Comparison of ENCODE assay signal across 16 cellular contexts in the genomic region with DNA sequence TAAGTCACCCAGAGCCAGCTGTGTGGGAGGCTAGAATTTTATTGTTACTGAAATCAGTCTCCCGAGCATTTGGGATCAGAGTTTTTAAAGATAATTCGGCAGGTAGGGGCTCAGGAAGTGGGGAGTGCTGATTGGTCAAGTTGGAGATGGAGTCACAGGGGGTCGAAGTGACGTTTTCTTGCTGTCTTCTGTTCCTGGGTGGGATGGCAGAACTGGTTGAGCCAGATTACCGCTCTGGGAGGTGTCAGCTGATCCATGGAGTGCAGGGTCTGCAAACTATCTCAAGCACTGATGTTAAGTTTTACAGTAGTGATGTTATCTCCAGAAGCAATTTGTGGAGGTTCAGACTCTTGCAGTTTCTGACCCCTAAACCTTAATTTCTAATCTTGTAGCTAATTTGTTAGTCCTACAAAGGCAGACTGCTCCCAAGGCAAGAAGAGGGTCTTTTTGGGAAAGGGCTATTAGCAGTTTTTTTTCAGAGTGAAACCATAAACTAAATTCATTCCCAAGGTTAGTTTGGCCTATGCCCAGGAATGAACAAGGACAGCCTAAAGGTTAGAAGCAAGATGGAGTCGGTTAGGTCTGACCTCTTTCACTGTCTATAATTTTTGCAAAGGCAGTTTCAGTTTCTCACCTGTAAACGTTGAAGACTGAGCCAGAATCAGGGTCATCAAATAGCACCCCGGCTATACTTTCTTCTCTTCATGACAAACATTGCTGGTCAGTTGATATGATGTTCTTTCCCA. TPM values are rescaled to one million over a fixed set of nuclear protein-coding genes. Genes with fewer than 3 reads are reported as not detected.
DNase-seq lines count a peak whose midpoint lies in the region; ATAC-seq, FAIRE-seq and TF ChIP-seq lines count a peak whose summit lies in the region.
"Had no signal": no experiment of that assay in that cellular context is flagged by ENCODE, and none has a peak within 500 bp of the region (broad histone marks: within the 10 kb centered on the region; RNA-seq: fewer than 3 reads in every experiment).

No MANE protein-coding gene starts in this region.

- no peak overlapping the region for H2AK5ac ChIP-seq in mesenchymal stem cell (ENCODE audit: low read length, severe bottlenecking)

- no peak overlapping the region for H2BK5ac ChIP-seq in mesenchymal stem cell (ENCODE audit: low read depth, low read length, poor library complexity, severe bottlenecking)

- TF ChIP-seq POLR2A in K562 (conservative IDR thresholded peaks at IDR 0.05), result no peak

- no peak overlapping the region for H3K4ac ChIP-seq in mesenchymal stem cell (ENCODE audit: low read depth in 1 of 2, low read length in 2 of 2)

- H4K20me1 ChIP-seq in K562 (replicated peaks; ENCODE audit: control insufficient read depth, insufficient read depth, low read length), result no peaks in the 10 kb centered on the region

- H3K4me3 Mint-ChIP-seq in T-helper 2 cell treated with Interferon-gamma antibody and Interleukin-4, amounts not matched to agents 5 μg/mL and 100 μg/mL, for 36 hours, result peak overlapping the region; percentile 24
- peak overlapping the region; percentile 66 for H3K4me3 Mint-ChIP-seq in type B pancreatic cell

- in situ Hi-C loops in K562 (cut with MboI), result no loop called here

- no peak overlapping the region for H3K4me2 ChIP-seq in K562 (ENCODE audit: insufficient read depth, low read length)
- H3K4me2 ChIP-seq in mesenchymal stem cell (ENCODE audit: low read length, poor library complexity, severe bottlenecking), result no peak overlapping the region

- no peak for ATAC-seq in K562
- ATAC-seq in HG03378 (IDR thresholded peaks at IDR 0.05; ENCODE audit: unreplicated experiment), result no peak

- no peak overlapping the region for H2BK15ac ChIP-seq in mesenchymal stem cell (ENCODE audit: low read depth, poor library complexity, severe bottlenecking)

- no peak for TF ChIP-seq EP300 in K562 (IDR thresholded peaks at IDR 0.05; ENCODE audit: low read length)

- no peak for DNase-seq in T-helper 2 cell treated with Interferon-gamma antibody and Interleukin-4, amounts not matched to agents 5 μg/mL and 100 μg/mL, for 36 hours (ENCODE audit: low spot score)
- DNase-seq in T-helper 2 cell, result no peak
- DNase-seq in K562 (ENCODE audit: extremely low read depth in 1 of 4, low spot score in 3 of 4), result no peak
- no peak for DNase-seq in mesenchymal stem cell
- DNase-seq in type B pancreatic cell (ENCODE audit: extremely low spot score, unreplicated experiment), result no peak
- no peak for DNase-seq in central memory CD4-positive, alpha-beta T cell
- no peak for DNase-seq in kidney tubule cell (ENCODE audit: low spot score)
- DNase-seq: ACHN; activated CD4-positive, alpha-beta T cell treated with anti-CD3 and anti-CD28 coated beads, Interleukin-2, amount 10 ng/mL, durations not matched to agents 24 days and 14 days; brain microvascular endothelial cell; Karpas-422; NCI-H1930; NK-92 treated with Interleukin-12 subunit alpha and Interleukin-12 subunit beta, amount 100 ng/mL, for 24 hours; upper lobe of left lung had no signal

- peak overlapping the region; percentile 63 for H3K27ac Mint-ChIP-seq in T-helper 2 cell treated with Interferon-gamma antibody and Interleukin-4, amounts not matched to agents 5 μg/mL and 100 μg/mL, for 36 hours
- peak overlapping the region; percentile 89 for H3K27ac Mint-ChIP-seq in type B pancreatic cell
- H3K27ac Mint-ChIP-seq: activated CD4-positive, alpha-beta T cell treated with anti-CD3 and anti-CD28 coated beads, Interleukin-2, amount 10 ng/mL, durations not matched to agents 24 days and 14 days had no signal

- no peak for TF ChIP-seq RAD21 in K562 (CRISPR knock-in tag; conservative IDR thresholded peaks at IDR 0.05 in 1 of 2, IDR thresholded peaks at IDR 0.05 in 1 of 2)

- H3K9ac ChIP-seq in K562 (ENCODE audit: insufficient read depth in 1 of 2, low read depth in 2 of 2, low read length in 2 of 2) (peak overlapping the region in 1 of 2 experiments; percentile 39; a peak in 1 of 4 replicates), mesenchymal stem cell (ENCODE audit: low read length) (peak overlapping the region; percentile 44)

- H2BK120ac ChIP-seq in mesenchymal stem cell (ENCODE audit: low read depth, low read length), result no peak overlapping the region

- H3K27ac ChIP-seq in K562 (ENCODE audit: extremely low read depth, low read depth, low read length), result no peak overlapping the region
- no peak overlapping the region for H3K27ac ChIP-seq in mesenchymal stem cell (ENCODE audit: low read length, poor library complexity, severe bottlenecking)
- H3K27ac ChIP-seq: brain microvascular endothelial cell, upper lobe of left lung had no signal

- H3K18ac ChIP-seq in mesenchymal stem cell (ENCODE audit: low read depth in 1 of 2, low read length in 2 of 2), result peak overlapping the region in 1 of 2 experiments; percentile 5

- H3K4me1 ChIP-seq in K562 (replicated peaks in 1 of 2; ENCODE audit: control insufficient read depth in 2 of 2, insufficient read depth in 2 of 2, low read length in 2 of 2) (peaks cover 17 to 37% of the 10 kb centered on the region in 2 experiments; a peak in 4 of 5 replicates), mesenchymal stem cell (ENCODE audit: control insufficient read depth, insufficient read depth, low read depth, low read length) (peaks cover 34% of the 10 kb centered on the region)

- H3K27me3 Mint-ChIP-seq in T-helper 2 cell treated with Interferon-gamma antibody and Interleukin-4, amounts not matched to agents 5 μg/mL and 100 μg/mL, for 36 hours (ENCODE audit: low read depth), result no peaks in the 10 kb centered on the region
- H3K27me3 Mint-ChIP-seq in type B pancreatic cell, result no peaks in the 10 kb centered on the region
- H3K27me3 Mint-ChIP-seq: activated CD4-positive, alpha-beta T cell treated with anti-CD3 and anti-CD28 coated beads, Interleukin-2, amount 10 ng/mL, durations not matched to agents 24 days and 14 days had no signal

- H3K4me3 ChIP-seq in K562 (no peak overlapping the region), mesenchymal stem cell (ENCODE audit: insufficient read depth in 1 of 2, low read depth in 1 of 2, low read length in 2 of 2) (no peak overlapping the region)
- H3K4me3 ChIP-seq: upper lobe of left lung had no signal

- H3K36me3 ChIP-seq in K562 (ENCODE audit: control insufficient read depth, insufficient read depth, low read length), result no peaks in the 10 kb centered on the region
- H3K36me3 ChIP-seq in mesenchymal stem cell (ENCODE audit: control insufficient read depth in 1 of 2, insufficient read depth in 2 of 2, low read depth in 1 of 2, low read length in 2 of 2), result peaks cover 0 to 4% of the 10 kb centered on the region in 2 experiments
- H3K36me3 ChIP-seq: upper lobe of left lung had no signal

- BruUV-seq in K562 (replicated peaks; lab: Mats Ljungman, UMichigan), result no TSS peak

- H3K9me3 ChIP-seq in K562 (replicated peaks; ENCODE audit: control insufficient read depth, insufficient read depth, low read depth, low read length), result no peaks in the 10 kb centered on the region
- H3K9me3 ChIP-seq in mesenchymal stem cell (ENCODE audit: control insufficient read depth, low read length), result no peaks in the 10 kb centered on the region
- H3K9me3 ChIP-seq: upper lobe of left lung had no signal

- H3K9me3 Mint-ChIP-seq in T-helper 2 cell treated with Interferon-gamma antibody and Interleukin-4, amounts not matched to agents 5 μg/mL and 100 μg/mL, for 36 hours, result no peaks in the 10 kb centered on the region
- H3K9me3 Mint-ChIP-seq in type B pancreatic cell, result no peaks in the 10 kb centered on the region
- H3K9me3 Mint-ChIP-seq: activated CD4-positive, alpha-beta T cell treated with anti-CD3 and anti-CD28 coated beads, Interleukin-2, amount 10 ng/mL, durations not matched to agents 24 days and 14 days; activated T-helper 2 cell treated with anti-CD3 and anti-CD28 coated beads, Interferon-gamma antibody, Interleukin-2, Interleukin-4, amounts not matched to agents 10 μg/mL and 5 μg/mL and 100 μg/mL, durations not matched to agents 14 hours and 24 hours and 36 hours had no signal

- intact Hi-C loops in K562 (cut with micrococcal nuclease), result no loop called here

- peaks cover 58% of the 10 kb centered on the region for H3K4me1 Mint-ChIP-seq in T-helper 2 cell treated with Interferon-gamma antibody and Interleukin-4, amounts not matched to agents 5 μg/mL and 100 μg/mL, for 36 hours (ENCODE audit: low read depth)
- peaks cover 63% of the 10 kb centered on the region for H3K4me1 Mint-ChIP-seq in type B pancreatic cell (ENCODE audit: unreplicated experiment)

- H4K91ac ChIP-seq in mesenchymal stem cell (ENCODE audit: low read length), result no peak overlapping the region

- WGBS in K562 (ENCODE audit: insufficient coverage, low coverage, missing lambda C conversion rate), result 29% methylated on average over 8 of the region's 8 CpGs
- 72% methylated on average over 8 of the region's 8 CpGs for WGBS in mesenchymal stem cell

- no peak overlapping the region for H3K23ac ChIP-seq in mesenchymal stem cell (ENCODE audit: low read length in 2 of 2)

- no peak for TF ChIP-seq CTCF in K562 (IDR thresholded peaks at IDR 0.05 in 2 of 3, conservative IDR thresholded peaks at IDR 0.05 in 1 of 3; ENCODE audit: insufficient read depth in 2 of 3, low read depth in 1 of 3, low read length in 3 of 3)
- no peak for TF ChIP-seq CTCF in type B pancreatic cell (conservative IDR thresholded peaks at IDR 0.05)

- H2AFZ ChIP-seq in K562 (ENCODE audit: low read depth, low read length) (no peak overlapping the region), mesenchymal stem cell (ENCODE audit: low read depth, low read length) (no peak overlapping the region)

- FAIRE-seq in K562 (lab: Jason Lieb, UNC), result peak; percentile 40

- no peak overlapping the region for H3K14ac ChIP-seq in mesenchymal stem cell (ENCODE audit: low read length in 2 of 2)

- H2BK12ac ChIP-seq in mesenchymal stem cell (ENCODE audit: low read length in 2 of 2), result no peak overlapping the region

- POLR2A ChIA-PET in K562 (lab: Yijun Ruan, JAX), result interaction anchor here (1.1 to 1.7 kb wide), 3 partner anchors 8 to 17 kb away, joined by 3 to 4 read pairs (median 3); no protein-coding TSS in a partner anchor

- H3K79me2 ChIP-seq in K562 (ENCODE audit: control insufficient read depth, insufficient read depth, low read length), result peaks cover 34% of the 10 kb centered on the region

- H3K36me3 Mint-ChIP-seq in T-helper 2 cell treated with Interferon-gamma antibody and Interleukin-4, amounts not matched to agents 5 μg/mL and 100 μg/mL, for 36 hours (ENCODE audit: low read depth), result peaks cover 7% of the 10 kb centered on the region
- H3K36me3 Mint-ChIP-seq in type B pancreatic cell, result peaks cover 13% of the 10 kb centered on the region

- CTCF ChIA-PET in K562 (lab: Yijun Ruan, JAX; ENCODE audit: low intra/inter-chr PET ratio), result no interaction called here

- H3K9me1 ChIP-seq in K562 (ENCODE audit: control insufficient read depth, insufficient read depth, low read length), result no peaks in the 10 kb centered on the region

- H4K8ac ChIP-seq in mesenchymal stem cell (ENCODE audit: low read length), result no peak overlapping the region

- H3K27me3 ChIP-seq in K562 (ENCODE audit: control insufficient read depth in 2 of 2, insufficient read depth in 2 of 2, low read length in 2 of 2) (no peaks in the 10 kb centered on the region), mesenchymal stem cell (ENCODE audit: control insufficient read depth in 1 of 2, insufficient read depth in 1 of 2, low read length in 2 of 2) (no peaks in the 10 kb centered on the region)
- H3K27me3 ChIP-seq: brain microvascular endothelial cell, upper lobe of left lung had no signal

- H3K79me1 ChIP-seq in mesenchymal stem cell (replicated peaks; ENCODE audit: low read length, poor library complexity, severe bottlenecking), result peaks cover 18% of the 10 kb centered on the region

RNA-seq across cellular contexts. Expression of a gene that starts 28.2 kb away (rescaled TPM):
- 104 and 176 TPM in 2 replicates for total RNA-seq in K562 (2011; cell fraction: chromatin; rRNA removed; ENCODE audit: low replicate concordance)
- 86.7 and 89.5 TPM in 2 replicates for total RNA-seq in K562 (2011; cell fraction: nucleolus; rRNA removed)
- total RNA-seq in K562 (2011; cell fraction: nucleoplasm; rRNA removed), result 74.4 and 75.0 TPM in 2 replicates
- total RNA-seq in K562 (2014; rRNA removed), result 27.6 and 37.5 TPM in 2 replicates
- 22.5 and 25.6 TPM in 2 replicates for total RNA-seq in K562 (2014; rRNA removed; fragmentation: Illumina TruSeq; extraction: Trizol)
- 27.4 and 27.9 TPM in 2 replicates for total RNA-seq in K562 (2015; rRNA removed; fragmentation: Illumina TruSeq; extraction: Trizol)
- 43.3 and 48.1 TPM in 2 replicates for total RNA-seq in K562 (2021)
- 20.3 and 27.7 TPM in 2 replicates for polyA plus RNA-seq in K562 (2011; rRNA removed)
- polyA plus RNA-seq in K562 (2011; cell fraction: cytosol; rRNA removed), result 18.4 and 30.1 TPM in 2 replicates
- 111 and 183 TPM in 2 replicates for polyA plus RNA-seq in K562 (2011; cell fraction: nucleus; rRNA removed)
- polyA plus RNA-seq in K562 (2012), result 37.0 and 76.9 TPM in 2 replicates
- 32.2 and 33.4 TPM in 2 replicates for polyA plus RNA-seq in K562 (2014; fragmentation: Illumina TruSeq; extraction: Trizol)
- polyA plus RNA-seq in K562 (2014; fragmentation: Nextera tagmentation; extraction: Ambion mirVana), result 10 to 100 TPM in 1 of 2 experiments, 1 to 10 TPM in 1; 9.4 to 13.0 TPM
- polyA plus RNA-seq in K562 (2014; rRNA removed), result 17.0 and 19.0 TPM in 2 replicates
- 75.9 and 104 TPM in 2 replicates for polyA minus RNA-seq in K562 (2011; rRNA and poly(A)+ RNA removed)
- 66.1 and 94.5 TPM in 2 replicates for polyA minus RNA-seq in K562 (2011; cell fraction: cytosol; rRNA and poly(A)+ RNA removed)
- 56.8 and 166 TPM in 2 replicates for polyA minus RNA-seq in K562 (2011; cell fraction: nucleus; rRNA and poly(A)+ RNA removed)
- 55.8 TPM for polyA plus RNA-seq in mesenchymal stem cell (2013, experiment 1 of 2)
- 47.9 TPM for polyA plus RNA-seq in mesenchymal stem cell (2013, experiment 2 of 2)
- total RNA-seq in type B pancreatic cell (ENCODE audit: low replicate concordance), result 204 and 295 TPM in 2 replicates
